Comparison of ENCODE assay signal across 1 cellular context in the genomic region with DNA sequence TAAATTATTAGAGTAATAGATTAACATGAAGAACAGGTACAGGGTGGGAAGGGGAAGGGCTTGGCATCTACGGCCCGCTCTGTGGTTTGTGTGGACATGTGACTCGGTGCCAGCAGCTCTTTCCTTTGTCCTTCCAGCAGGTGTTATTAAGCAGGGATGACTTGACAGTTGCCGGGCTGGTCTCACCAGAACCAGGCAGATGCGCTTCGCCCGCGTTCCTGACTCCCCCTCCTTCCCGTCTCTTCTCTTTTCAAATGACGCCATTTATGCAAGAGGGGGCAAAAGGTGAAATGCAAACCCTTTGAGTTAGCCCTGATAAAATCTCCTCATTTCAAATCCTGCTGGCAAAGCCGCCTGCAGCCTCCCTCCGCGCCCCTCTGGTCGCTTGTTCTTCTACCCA.
TF ChIP-seq lines count a peak whose summit lies in the region.

No MANE protein-coding gene starts in this region.

TF ChIP-seq in SK-N-SH, 30 proteins besides CTCF, POLR2A, EP300 and RAD21 (continued from another document):
- TF ChIP-seq, protein P1, sequence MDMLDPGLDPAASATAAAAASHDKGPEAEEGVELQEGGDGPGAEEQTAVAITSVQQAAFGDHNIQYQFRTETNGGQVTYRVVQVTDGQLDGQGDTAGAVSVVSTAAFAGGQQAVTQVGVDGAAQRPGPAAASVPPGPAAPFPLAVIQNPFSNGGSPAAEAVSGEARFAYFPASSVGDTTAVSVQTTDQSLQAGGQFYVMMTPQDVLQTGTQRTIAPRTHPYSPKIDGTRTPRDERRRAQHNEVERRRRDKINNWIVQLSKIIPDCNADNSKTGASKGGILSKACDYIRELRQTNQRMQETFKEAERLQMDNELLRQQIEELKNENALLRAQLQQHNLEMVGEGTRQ (IDR thresholded peaks at IDR 0.05; ENCODE audit: borderline replicate concordance, low read depth, low read length), result no peak
- TF ChIP-seq, protein P2, sequence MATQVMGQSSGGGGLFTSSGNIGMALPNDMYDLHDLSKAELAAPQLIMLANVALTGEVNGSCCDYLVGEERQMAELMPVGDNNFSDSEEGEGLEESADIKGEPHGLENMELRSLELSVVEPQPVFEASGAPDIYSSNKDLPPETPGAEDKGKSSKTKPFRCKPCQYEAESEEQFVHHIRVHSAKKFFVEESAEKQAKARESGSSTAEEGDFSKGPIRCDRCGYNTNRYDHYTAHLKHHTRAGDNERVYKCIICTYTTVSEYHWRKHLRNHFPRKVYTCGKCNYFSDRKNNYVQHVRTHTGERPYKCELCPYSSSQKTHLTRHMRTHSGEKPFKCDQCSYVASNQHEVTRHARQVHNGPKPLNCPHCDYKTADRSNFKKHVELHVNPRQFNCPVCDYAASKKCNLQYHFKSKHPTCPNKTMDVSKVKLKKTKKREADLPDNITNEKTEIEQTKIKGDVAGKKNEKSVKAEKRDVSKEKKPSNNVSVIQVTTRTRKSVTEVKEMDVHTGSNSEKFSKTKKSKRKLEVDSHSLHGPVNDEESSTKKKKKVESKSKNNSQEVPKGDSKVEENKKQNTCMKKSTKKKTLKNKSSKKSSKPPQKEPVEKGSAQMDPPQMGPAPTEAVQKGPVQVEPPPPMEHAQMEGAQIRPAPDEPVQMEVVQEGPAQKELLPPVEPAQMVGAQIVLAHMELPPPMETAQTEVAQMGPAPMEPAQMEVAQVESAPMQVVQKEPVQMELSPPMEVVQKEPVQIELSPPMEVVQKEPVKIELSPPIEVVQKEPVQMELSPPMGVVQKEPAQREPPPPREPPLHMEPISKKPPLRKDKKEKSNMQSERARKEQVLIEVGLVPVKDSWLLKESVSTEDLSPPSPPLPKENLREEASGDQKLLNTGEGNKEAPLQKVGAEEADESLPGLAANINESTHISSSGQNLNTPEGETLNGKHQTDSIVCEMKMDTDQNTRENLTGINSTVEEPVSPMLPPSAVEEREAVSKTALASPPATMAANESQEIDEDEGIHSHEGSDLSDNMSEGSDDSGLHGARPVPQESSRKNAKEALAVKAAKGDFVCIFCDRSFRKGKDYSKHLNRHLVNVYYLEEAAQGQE (IDR thresholded peaks at IDR 0.05; ENCODE audit: low read depth, low read length), result no peak
